In genomic region chr6:10746915-10747250, GRCh38 we compare ENCODE assay signal across 8 cellular contexts. TPM values are rescaled to one million over a fixed set of nuclear protein-coding genes. Genes with fewer than 3 reads are reported as not detected.
DNase-seq lines count a peak whose midpoint lies in the region; ATAC-seq and TF ChIP-seq lines count a peak whose summit lies in the region.

No MANE protein-coding gene starts in this region.

- H3K9me3 ChIP-seq in mesenchymal stem cell (ENCODE audit: control insufficient read depth, low read length) (no peaks in the 10 kb centered on the region), upper lobe of left lung (no peaks in the 10 kb centered on the region)

- H2BK5ac ChIP-seq in mesenchymal stem cell (ENCODE audit: low read depth, low read length, poor library complexity, severe bottlenecking): no peak overlapping the region

- peak overlapping the region; percentile 60 for H2AFZ ChIP-seq in mesenchymal stem cell (ENCODE audit: low read depth, low read length)

- no peak for DNase-seq in activated naive CD4-positive, alpha-beta T cell treated with Interleukin-2 at 50 U/mL for 16 hours
- DNase-seq in astrocyte of the spinal cord (ENCODE audit: low read depth, low spot score) (no peak), mesenchymal stem cell (no peak), upper lobe of left lung (no peak), glomerular visceral epithelial cell (ENCODE audit: extremely low spot score) (no peak), HuH-7 (ENCODE audit: low spot score) (no peak)

- H3K18ac ChIP-seq in mesenchymal stem cell (ENCODE audit: low read depth in 1 of 2, low read length in 2 of 2): peak overlapping the region in 1 of 2 experiments; percentile 64

- H3K27me3 Mint-ChIP-seq in activated naive CD4-positive, alpha-beta T cell treated with anti-CD3 and anti-CD28 coated beads, Interleukin-2, amount 50 U/mL, for 24 hours: no peaks in the 10 kb centered on the region

- H3K4me3 Mint-ChIP-seq in activated naive CD4-positive, alpha-beta T cell treated with anti-CD3 and anti-CD28 coated beads, Interleukin-2, amount 50 U/mL, for 24 hours: peak overlapping the region; percentile 91

- TF ChIP-seq CTCF in astrocyte of the spinal cord (IDR thresholded peaks at IDR 0.05; ENCODE audit: low read depth, low read length) (no peak), upper lobe of left lung (IDR thresholded peaks at IDR 0.05) (no peak)

- H3K4me2 ChIP-seq in mesenchymal stem cell (ENCODE audit: low read length, poor library complexity, severe bottlenecking): peak overlapping the region; percentile 67

- no peak overlapping the region for H3K14ac ChIP-seq in mesenchymal stem cell (ENCODE audit: low read length in 2 of 2)

- ATAC-seq in upper lobe of left lung (ENCODE audit: low FRiP score in 2 of 2) (no peak), GM21526 (IDR thresholded peaks at IDR 0.05; ENCODE audit: low FRiP score, unreplicated experiment) (no peak)

- in situ Hi-C loops in astrocyte of the spinal cord (cut with HindIII; ENCODE audit: low sequenced_read_pairs): no loop called here

- peaks cover 13% of the 10 kb centered on the region for H3K79me1 ChIP-seq in mesenchymal stem cell (replicated peaks; ENCODE audit: low read length, poor library complexity, severe bottlenecking)

- 85% methylated on average over 9 of the region's 9 CpGs for WGBS in mesenchymal stem cell
- 31 to 32% methylated on average over 9 of the region's 9 CpGs for WGBS in upper lobe of left lung, 2 donors

- H3K27ac ChIP-seq in mesenchymal stem cell (ENCODE audit: low read length, poor library complexity, severe bottlenecking) (no peak overlapping the region), upper lobe of left lung (peak overlapping the region; percentile 59 to 89 (median 86))

- H3K36me3 Mint-ChIP-seq in activated naive CD4-positive, alpha-beta T cell treated with anti-CD3 and anti-CD28 coated beads, Interleukin-2, amount 50 U/mL, for 24 hours: no peaks in the 10 kb centered on the region

- peaks cover 44% of the 10 kb centered on the region for H3K4me1 Mint-ChIP-seq in activated naive CD4-positive, alpha-beta T cell treated with anti-CD3 and anti-CD28 coated beads, Interleukin-2, amount 50 U/mL, for 24 hours

- peak overlapping the region; percentile 93 for H3K4me3 ChIP-seq in astrocyte of the spinal cord (ENCODE audit: low read depth, low read length)
- H3K4me3 ChIP-seq in mesenchymal stem cell (ENCODE audit: insufficient read depth in 1 of 2, low read depth in 1 of 2, low read length in 2 of 2): peak overlapping the region in 1 of 2 experiments; percentile 91
- H3K4me3 ChIP-seq in upper lobe of left lung: peak overlapping the region in 3 of 4 donors; percentile 62 to 85 (median 74)

- H4K91ac ChIP-seq in mesenchymal stem cell (ENCODE audit: low read length): no peak overlapping the region

- H3K23ac ChIP-seq in mesenchymal stem cell (ENCODE audit: low read length in 2 of 2): no peak overlapping the region

- H2BK15ac ChIP-seq in mesenchymal stem cell (ENCODE audit: low read depth, poor library complexity, severe bottlenecking): no peak overlapping the region

- no peak overlapping the region for H2BK120ac ChIP-seq in mesenchymal stem cell (ENCODE audit: low read depth, low read length)

- H2BK12ac ChIP-seq in mesenchymal stem cell (ENCODE audit: low read length in 2 of 2): no peak overlapping the region

- no peak overlapping the region for H2AK5ac ChIP-seq in mesenchymal stem cell (ENCODE audit: low read length, severe bottlenecking)

- H3K9ac ChIP-seq in mesenchymal stem cell (ENCODE audit: low read length): peak overlapping the region; percentile 97

- no peak overlapping the region for H3K4ac ChIP-seq in mesenchymal stem cell (ENCODE audit: low read depth in 1 of 2, low read length in 2 of 2)

- H3K9me3 Mint-ChIP-seq in activated naive CD4-positive, alpha-beta T cell treated with anti-CD3 and anti-CD28 coated beads, Interleukin-2, amount 50 U/mL, for 24 hours: no peaks in the 10 kb centered on the region

- H3K36me3 ChIP-seq in mesenchymal stem cell (ENCODE audit: control insufficient read depth in 1 of 2, insufficient read depth in 2 of 2, low read depth in 1 of 2, low read length in 2 of 2) (peaks cover 20 to 42% of the 10 kb centered on the region in 2 experiments), upper lobe of left lung (peaks cover 0 to 21% (median 9%) of the 10 kb centered on the region in 4 donors)

- peak overlapping the region; percentile 84 for H3K27ac Mint-ChIP-seq in activated naive CD4-positive, alpha-beta T cell treated with anti-CD3 and anti-CD28 coated beads, Interleukin-2, amount 50 U/mL, for 24 hours

- peaks cover 8% of the 10 kb centered on the region for H3K4me1 ChIP-seq in mesenchymal stem cell (ENCODE audit: control insufficient read depth, insufficient read depth, low read depth, low read length)
- peaks cover 20 to 33% (median 25%) of the 10 kb centered on the region in 4 donors for H3K4me1 ChIP-seq in upper lobe of left lung

- TF ChIP-seq POLR2A in upper lobe of left lung (IDR thresholded peaks at IDR 0.05): no peak

- TF ChIP-seq EP300 in upper lobe of left lung (IDR thresholded peaks at IDR 0.05): no peak

- H3K27me3 ChIP-seq in mesenchymal stem cell (ENCODE audit: control insufficient read depth in 1 of 2, insufficient read depth in 1 of 2, low read length in 2 of 2) (no peaks in the 10 kb centered on the region), upper lobe of left lung (no peaks in the 10 kb centered on the region)

- H4K8ac ChIP-seq in mesenchymal stem cell (ENCODE audit: low read length): peak overlapping the region; percentile 52

RNA-seq across cellular contexts. Expression of gene TMEM14B, which starts 0.7 kb away (rescaled TPM):
- 76.2 TPM for polyA plus RNA-seq in mesenchymal stem cell (2013, experiment 1 of 2)
- polyA plus RNA-seq in mesenchymal stem cell (2013, experiment 2 of 2): 78.3 TPM
- 10 to 100 TPM; 25.1 to 73.9 (median 56.7) TPM for total RNA-seq in upper lobe of left lung

RNA-seq across cellular contexts. Expression of gene TMEM14C, which starts 24.0 kb away (rescaled TPM):
- polyA plus RNA-seq in mesenchymal stem cell (2013, experiment 1 of 2): 216 TPM
- 223 TPM for polyA plus RNA-seq in mesenchymal stem cell (2013, experiment 2 of 2)
- total RNA-seq in upper lobe of left lung: 100 to 1,000 TPM in 2 of 6 donors, 10 to 100 TPM in 4; 23.0 to 116 (median 95.1) TPM

RNA-seq across cellular contexts. Expression of gene PAK1IP1, which starts 52.1 kb away (rescaled TPM):
- 22.4 TPM for polyA plus RNA-seq in mesenchymal stem cell (2013, experiment 1 of 2)
- 23.4 TPM for polyA plus RNA-seq in mesenchymal stem cell (2013, experiment 2 of 2)
- total RNA-seq in upper lobe of left lung: 10 to 100 TPM in 3 of 6 donors, 1 to 10 TPM in 3; 6.0 to 15.8 (median 10.8) TPM

RNA-seq across cellular contexts. Expression of gene C6orf52, which starts 52.5 kb away (rescaled TPM):
- 1.7 TPM for polyA plus RNA-seq in mesenchymal stem cell (2013, experiment 1 of 2)
- polyA plus RNA-seq in mesenchymal stem cell (2013, experiment 2 of 2): 2.4 TPM
- 1 to 10 TPM in 2 of 6 donors, not detected in 4; 1.6 to 3.2 TPM for total RNA-seq in upper lobe of left lung
